11 cellular contexts compared by ENCODE assay signal in the genomic region with DNA sequence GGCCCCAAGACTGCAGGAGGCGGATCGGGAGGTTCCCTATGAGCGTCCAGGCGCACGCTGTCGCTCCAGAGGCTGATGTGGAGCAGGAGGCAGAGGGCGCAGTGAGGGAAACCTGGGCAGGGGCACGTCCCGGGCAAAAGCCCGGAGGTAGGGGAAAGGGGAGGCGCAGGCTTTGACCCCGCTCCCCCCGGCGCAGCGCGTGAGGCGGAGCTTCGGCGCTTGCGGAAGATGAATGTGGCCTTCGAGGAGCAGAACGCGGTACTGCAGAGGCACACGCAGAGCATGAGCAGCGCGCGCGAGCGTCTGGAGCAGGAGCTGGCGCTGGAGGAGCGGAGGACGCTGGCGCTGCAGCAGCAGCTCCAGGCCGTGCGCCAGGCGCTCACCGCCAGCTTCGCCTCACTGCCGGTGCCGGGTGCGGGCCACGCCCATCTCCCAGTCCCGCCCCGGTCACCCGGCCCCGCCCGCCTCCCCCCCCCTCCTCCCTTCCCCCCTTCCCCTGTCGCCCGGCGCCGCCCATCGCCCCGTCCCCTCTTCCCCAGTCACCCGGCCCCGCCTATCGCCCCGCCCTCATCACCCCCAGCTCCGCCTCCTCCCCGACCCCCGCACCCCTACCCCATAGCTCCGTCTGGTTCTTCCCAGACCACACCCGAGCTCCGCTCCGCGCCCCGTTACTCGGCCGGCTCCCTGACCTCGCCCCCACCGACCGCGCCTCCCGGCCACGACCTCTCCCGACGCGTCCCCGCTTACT. TPM values are rescaled to one million over a fixed set of nuclear protein-coding genes. Genes with fewer than 3 reads are reported as not detected.
DNase-seq lines count a peak whose midpoint lies in the region; ATAC-seq, FAIRE-seq and TF ChIP-seq lines count a peak whose summit lies in the region.
"Had no signal": no experiment of that assay in that cellular context is flagged by ENCODE, and none has a peak within 500 bp of the region (broad histone marks: within the 10 kb centered on the region; RNA-seq: fewer than 3 reads in every experiment).

No MANE protein-coding gene starts in this region.

- no peak for FAIRE-seq in GM12878 (lab: Jason Lieb, UNC)

- POLR2A ChIA-PET in BJ (lab: Charles Lee) (interaction anchor here (0.5 kb wide), 1 partner anchor 123 kb away, joined by 3 read pairs; the partner anchor contains the start of gene PIP5K1C), GM12878 (lab: Charles Lee) (no interaction called here)
- POLR2A ChIA-PET in activated CD4-positive, alpha-beta memory T cell treated with anti-CD3 and anti-CD28 coated beads, Interleukin-2, amount 10 ng/mL, durations not matched to agents 7 days and 5 days (lab: Charles Lee): no interaction called here

- H4K8ac ChIP-seq in trophoblast cell (ENCODE audit: low read depth, low read length): peak overlapping the region; percentile 25

- H3K36me3 ChIP-seq in BJ (ENCODE audit: control insufficient read depth, insufficient read depth, low read length) (peaks cover 5% of the 10 kb centered on the region), GM12878 (ENCODE audit: control insufficient read depth in 2 of 2, insufficient read depth in 2 of 2, low read length in 1 of 2) (no peaks in the 10 kb centered on the region; a peak in 2 of 4 replicates), left ventricle myocardium inferior (peaks cover 2% of the 10 kb centered on the region), trophoblast cell (ENCODE audit: control insufficient read depth in 1 of 2, insufficient read depth in 2 of 2, low read length in 2 of 2) (peaks cover 20 to 31% of the 10 kb centered on the region in 2 experiments)

- no peak for TF ChIP-seq EP300 in GM12878 (IDR thresholded peaks at IDR 0.05; ENCODE audit: borderline replicate concordance in 1 of 2, control insufficient read depth in 1 of 2, low read depth in 2 of 2, low read length in 2 of 2)

- H3K27me3 Mint-ChIP-seq in activated CD4-positive, alpha-beta memory T cell treated with anti-CD3 and anti-CD28 coated beads, Interleukin-2, amount 10 ng/mL, durations not matched to agents 7 days and 5 days: no peaks in the 10 kb centered on the region
- H3K27me3 Mint-ChIP-seq: CD4-positive, alpha-beta T cell; effector memory CD8-positive, alpha-beta T cell had no signal

- intact Hi-C loops in GM12878 (cut with micrococcal nuclease; ENCODE audit: unreplicated experiment) (no loop called here), left ventricle myocardium inferior (cut with micrococcal nuclease) (no loop called here)

- TF ChIP-seq RAD21 in GM12878 (IDR thresholded peaks at IDR 0.05; ENCODE audit: insufficient read depth, low read depth, low read length): no peak

- H3K27ac ChIP-seq in GM12878 (ENCODE audit: control insufficient read depth, insufficient read depth) (no peak overlapping the region), left ventricle myocardium inferior (replicated peaks) (peak overlapping the region; percentile 44), trophoblast cell (ENCODE audit: low read depth, low read length) (no peak overlapping the region)

- H2AFZ ChIP-seq in GM12878 (ENCODE audit: control insufficient read depth, low read depth, low read length) (no peak overlapping the region), trophoblast cell (ENCODE audit: insufficient read depth, low read length, poor library complexity) (no peak overlapping the region)

- DNase-seq in BJ (ENCODE audit: low read depth) (no peak), GM12878 (ENCODE audit: low read depth, low spot score) (no peak), left ventricle myocardium inferior (peak; percentile 62), trophoblast cell (no peak), RKO (ENCODE audit: low spot score) (no peak)
- DNase-seq in activated CD4-positive, alpha-beta memory T cell treated with anti-CD3 and anti-CD28 coated beads, Interleukin-2, amount 10 ng/mL, durations not matched to agents 7 days and 5 days: no peak
- DNase-seq: CD4-positive, alpha-beta T cell; effector memory CD8-positive, alpha-beta T cell had no signal

- no TSS peak for BruUV-seq in GM12878 (replicated peaks; lab: Mats Ljungman, UMichigan)

- ATAC-seq in GM12878 (no peak), HG02571 (IDR thresholded peaks at IDR 0.05; ENCODE audit: unreplicated experiment) (no peak), GM18870 (IDR thresholded peaks at IDR 0.05; ENCODE audit: unreplicated experiment) (no peak)
- ATAC-seq: effector memory CD8-positive, alpha-beta T cell had no signal

- H3K27me3 ChIP-seq in BJ (ENCODE audit: control insufficient read depth, insufficient read depth, low read length) (no peaks in the 10 kb centered on the region), GM12878 (replicated peaks in 1 of 2; ENCODE audit: control insufficient read depth in 2 of 2, insufficient read depth in 2 of 2, low read length in 1 of 2) (no peaks in the 10 kb centered on the region), left ventricle myocardium inferior (ENCODE audit: low read depth) (no peaks in the 10 kb centered on the region), trophoblast cell (ENCODE audit: insufficient read depth, low read length) (no peaks in the 10 kb centered on the region)

- peaks cover 13% of the 10 kb centered on the region for H3K36me3 Mint-ChIP-seq in activated CD4-positive, alpha-beta memory T cell treated with anti-CD3 and anti-CD28 coated beads, Interleukin-2, amount 10 ng/mL, durations not matched to agents 7 days and 5 days (ENCODE audit: low read depth)

- H2AK5ac ChIP-seq in trophoblast cell (ENCODE audit: low read length): no peak overlapping the region

- RAD21 ChIA-PET in GM12878 (lab: Charles Lee; ENCODE audit: unreplicated experiment): no interaction called here

- TF ChIP-seq CTCF in BJ (IDR thresholded peaks at IDR 0.05; ENCODE audit: insufficient read depth, low read depth, low read length) (no peak), GM12878 (IDR thresholded peaks at IDR 0.05 in 2 of 3, conservative IDR thresholded peaks at IDR 0.05 in 1 of 3; ENCODE audit: control insufficient read depth in 2 of 3, extremely low read depth in 1 of 3, insufficient read depth in 1 of 3, low read depth in 3 of 3, low read length in 3 of 3) (no peak), left ventricle myocardium inferior (IDR thresholded peaks at IDR 0.05; ENCODE audit: borderline replicate concordance) (no peak)

- H3K4me3 ChIP-seq in BJ (ENCODE audit: low read depth, low read length) (peak overlapping the region; percentile 27), GM12878 (no peak overlapping the region), left ventricle myocardium inferior (peak overlapping the region; percentile 62), trophoblast cell (ENCODE audit: low read depth, low read length) (peak overlapping the region; percentile 65)

- H2BK12ac ChIP-seq in trophoblast cell (ENCODE audit: low read length): no peak overlapping the region

- over 99% methylated on average over 25 of the region's 78 CpGs for WGBS in GM12878 (ENCODE audit: insufficient coverage, insufficient replicate concordance, low lambda C conversion rate, missing lambda C conversion rate)
- WGBS in trophoblast cell (ENCODE audit: extremely low coverage, insufficient coverage, insufficient read length): no CpG with 5 or more reads among the region's 78 CpGs

- no peak overlapping the region for H2BK120ac ChIP-seq in trophoblast cell (ENCODE audit: insufficient read depth, low read length, poor library complexity)

- H4K20me1 ChIP-seq in GM12878 (ENCODE audit: control insufficient read depth, insufficient read depth): no peaks in the 10 kb centered on the region

- peak; percentile 26; the same call in 1 of the 2 replicates for TF ChIP-seq POLR2A in GM12878 (IDR thresholded peaks at IDR 0.05; ENCODE audit: low read depth, low read length)

- in situ Hi-C loops in GM12878 (cut with MboI): no loop called here

- SMC1A ChIA-PET in GM12878 (lab: Charles Lee; ENCODE audit: uncharacterized antibody, unreplicated experiment): no interaction called here

- H4K91ac ChIP-seq in trophoblast cell (ENCODE audit: low read depth, low read length): no peak overlapping the region

- H4K12ac ChIP-seq in trophoblast cell (ENCODE audit: low read depth, low read length): no peak overlapping the region

- H3K4me1 Mint-ChIP-seq in activated CD4-positive, alpha-beta memory T cell treated with anti-CD3 and anti-CD28 coated beads, Interleukin-2, amount 10 ng/mL, durations not matched to agents 7 days and 5 days: peaks cover 8% of the 10 kb centered on the region

- H3K9me3 ChIP-seq in GM12878 (replicated peaks; ENCODE audit: control insufficient read depth, insufficient read depth, low read length) (no peaks in the 10 kb centered on the region), left ventricle myocardium inferior (replicated peaks) (no peaks in the 10 kb centered on the region), trophoblast cell (ENCODE audit: insufficient read depth, low read depth, low read length) (peaks cover 2% of the 10 kb centered on the region)

- CTCF ChIA-PET in BJ (lab: Yijun Ruan, JAX) (interaction anchor here (0.7 to 1.1 kb wide), 3 partner anchors 14 to 31 kb away, joined by 3 read pairs; no protein-coding TSS in a partner anchor), GM12878 (lab: Yijun Ruan, JAX) (no interaction called here)
- CTCF ChIA-PET in activated CD4-positive, alpha-beta memory T cell treated with anti-CD3 and anti-CD28 coated beads, Interleukin-2, amount 10 ng/mL, durations not matched to agents 7 days and 5 days (lab: Charles Lee): no interaction called here

- H2BK5ac ChIP-seq in trophoblast cell (ENCODE audit: low read depth, low read length, poor library complexity): no peak overlapping the region

- H3K79me2 ChIP-seq in GM12878 (ENCODE audit: control insufficient read depth, insufficient read depth, low read length): peaks cover 3% of the 10 kb centered on the region
- peaks cover 8% of the 10 kb centered on the region for H3K79me2 ChIP-seq in trophoblast cell (ENCODE audit: control insufficient read depth, insufficient read depth, low read length, poor library complexity)

- H3K23ac ChIP-seq in trophoblast cell (ENCODE audit: low read length): no peak overlapping the region

- H3K27ac Mint-ChIP-seq in activated CD4-positive, alpha-beta memory T cell treated with anti-CD3 and anti-CD28 coated beads, Interleukin-2, amount 10 ng/mL, durations not matched to agents 7 days and 5 days: no peak overlapping the region
- H3K27ac Mint-ChIP-seq: CD4-positive, alpha-beta T cell; effector memory CD8-positive, alpha-beta T cell had no signal

- no peak overlapping the region for H3K9ac ChIP-seq in GM12878 (ENCODE audit: control insufficient read depth, insufficient read depth, low read length)
- no peak overlapping the region for H3K9ac ChIP-seq in trophoblast cell (ENCODE audit: low read length)

- H3K4me3 Mint-ChIP-seq in activated CD4-positive, alpha-beta memory T cell treated with anti-CD3 and anti-CD28 coated beads, Interleukin-2, amount 10 ng/mL, durations not matched to agents 7 days and 5 days: no peak overlapping the region
- H3K4me3 Mint-ChIP-seq: CD4-positive, alpha-beta T cell; effector memory CD8-positive, alpha-beta T cell had no signal

- H3K4me2 ChIP-seq in GM12878 (ENCODE audit: control insufficient read depth, insufficient read depth) (no peak overlapping the region), trophoblast cell (ENCODE audit: low read length) (peak overlapping the region; percentile 74)

- H3K18ac ChIP-seq in trophoblast cell (ENCODE audit: low read length): peak overlapping the region; percentile 52

- peaks cover 13% of the 10 kb centered on the region for H3K79me1 ChIP-seq in trophoblast cell (ENCODE audit: low read length)

- H3K4me1 ChIP-seq in GM12878 (ENCODE audit: control insufficient read depth, insufficient read depth, low read length) (peaks cover 3% of the 10 kb centered on the region), left ventricle myocardium inferior (peaks cover 33% of the 10 kb centered on the region), trophoblast cell (ENCODE audit: control insufficient read depth in 1 of 2, insufficient read depth in 2 of 2, low read length in 2 of 2) (peaks cover 15 to 16% of the 10 kb centered on the region in 2 experiments)

- no peak overlapping the region for H3K14ac ChIP-seq in trophoblast cell (ENCODE audit: low read length)

- H3K4ac ChIP-seq in trophoblast cell (ENCODE audit: low read depth, low read length): no peak overlapping the region

- no peaks in the 10 kb centered on the region for H3K9me3 Mint-ChIP-seq in activated CD4-positive, alpha-beta memory T cell treated with anti-CD3 and anti-CD28 coated beads, Interleukin-2, amount 10 ng/mL, durations not matched to agents 7 days and 5 days
- H3K9me3 Mint-ChIP-seq: CD4-positive, alpha-beta T cell; effector memory CD8-positive, alpha-beta T cell had no signal

RNA-seq across cellular contexts. Expression of gene HMG20B, which starts 4.1 kb away (rescaled TPM):
- polyA plus RNA-seq in BJ (2011; rRNA removed) (39.7 and 54.2 TPM in 2 replicates), GM12878 (2011; rRNA removed) (22.7 and 30.4 TPM in 2 replicates), GM12878 (2014; fragmentation: Illumina TruSeq; extraction: Trizol) (7.8 and 12.9 TPM in 2 replicates), GM12878 (2014; fragmentation: Nextera tagmentation; extraction: Ambion mirVana) (1 to 10 TPM in 1 of 2 experiments, under 1 TPM in 1; 0.37 to 1.8 TPM), GM12878 (2014; rRNA removed) (92.7 and 104 TPM in 2 replicates), GM12878 (2016; fragmentation: Nextera tagmentation; extraction: Ambion mirVana) (10 to 100 TPM; 63.6 to 69.1 TPM)
- polyA minus RNA-seq in BJ (2011; rRNA and poly(A)+ RNA removed): 10.2 and 14.9 TPM in 2 replicates
- total RNA-seq in GM12878 (2013; cell fraction: nucleolus; rRNA removed): 16.4 and 20.5 TPM in 2 replicates
- total RNA-seq in GM12878 (2014; rRNA removed) (62.9 and 68.5 TPM in 2 replicates), GM12878 (2014; rRNA removed; fragmentation: Illumina TruSeq; extraction: Trizol) (21.8 and 22.5 TPM in 2 replicates), GM12878 (2021) (80.9 and 86.4 TPM in 2 replicates), left ventricle myocardium inferior (34.8 TPM)
- 20.6 TPM for polyA plus RNA-seq in GM12878 (2011; ENCODE audit: low read depth)
- polyA plus RNA-seq in GM12878 (2011; cell fraction: cytosol; rRNA removed): 33.5 and 57.7 TPM in 2 replicates
- 106 and 137 TPM in 2 replicates for polyA plus RNA-seq in GM12878 (2011; cell fraction: nucleus; rRNA removed)
- 52.1 and 53.5 TPM in 2 replicates for polyA plus RNA-seq in GM12878 (2012)
- polyA minus RNA-seq in GM12878 (2011; rRNA and poly(A)+ RNA removed): 4.9 and 10.6 TPM in 2 replicates
- 21.8 and 28.1 TPM in 2 replicates for polyA minus RNA-seq in GM12878 (2011; cell fraction: cytosol; rRNA and poly(A)+ RNA removed)
- 8.1 and 14.1 TPM in 2 replicates for polyA minus RNA-seq in GM12878 (2011; cell fraction: nucleus; rRNA and poly(A)+ RNA removed)
- 165 and 170 TPM in 2 replicates for polyA plus RNA-seq in trophoblast cell (2013)
- 10 to 100 TPM; 52.9 to 53.4 TPM for total RNA-seq in activated CD4-positive, alpha-beta memory T cell treated with anti-CD3 and anti-CD28 coated beads, Interleukin-2, amount 10 ng/mL, durations not matched to agents 7 days and 5 days

RNA-seq across cellular contexts. Expression of gene GIPC3, which starts 8.4 kb away (rescaled TPM):
- 0.36 and 0.63 TPM in 2 replicates for polyA plus RNA-seq in BJ (2011; rRNA removed)
- 0.47 and 0.72 TPM in 2 replicates for polyA minus RNA-seq in BJ (2011; rRNA and poly(A)+ RNA removed)
- total RNA-seq in GM12878 (2013; cell fraction: nucleolus; rRNA removed): not detected in 2 replicates
- not detected in 2 replicates for total RNA-seq in GM12878 (2014; rRNA removed)
- total RNA-seq in GM12878 (2014; rRNA removed; fragmentation: Illumina TruSeq; extraction: Trizol): not detected in 2 replicates
- total RNA-seq in GM12878 (2021): not detected in 2 replicates
- 0.07 TPM for polyA plus RNA-seq in GM12878 (2011; ENCODE audit: low read depth)
- not detected in 2 replicates for polyA plus RNA-seq in GM12878 (2011; rRNA removed)
- polyA plus RNA-seq in GM12878 (2011; cell fraction: cytosol; rRNA removed): not detected in 2 replicates
- not detected in 2 replicates for polyA plus RNA-seq in GM12878 (2011; cell fraction: nucleus; rRNA removed)
- polyA plus RNA-seq in GM12878 (2012): 0.08 and 0.13 TPM in 2 replicates
- polyA plus RNA-seq in GM12878 (2014; fragmentation: Illumina TruSeq; extraction: Trizol): not detected in 2 replicates
- not detected for polyA plus RNA-seq in GM12878 (2014; fragmentation: Nextera tagmentation; extraction: Ambion mirVana)
- polyA plus RNA-seq in GM12878 (2014; rRNA removed): not detected in 2 replicates
- polyA plus RNA-seq in GM12878 (2016; fragmentation: Nextera tagmentation; extraction: Ambion mirVana): not detected
- polyA minus RNA-seq in GM12878 (2011; rRNA and poly(A)+ RNA removed): not detected in 2 replicates
- not detected in 2 replicates for polyA minus RNA-seq in GM12878 (2011; cell fraction: cytosol; rRNA and poly(A)+ RNA removed)
- not detected in 2 replicates for polyA minus RNA-seq in GM12878 (2011; cell fraction: nucleus; rRNA and poly(A)+ RNA removed)
- total RNA-seq in left ventricle myocardium inferior: 1.6 TPM
- polyA plus RNA-seq in trophoblast cell (2013): 0.68 and 0.89 TPM in 2 replicates
- under 1 TPM; 0.15 to 0.20 TPM for total RNA-seq in activated CD4-positive, alpha-beta memory T cell treated with anti-CD3 and anti-CD28 coated beads, Interleukin-2, amount 10 ng/mL, durations not matched to agents 7 days and 5 days
- total RNA-seq: M059J had no signal

RNA-seq across cellular contexts. Expression of gene MFSD12, which starts 19.5 kb away (rescaled TPM):
- polyA plus RNA-seq in BJ (2011; rRNA removed): 35.0 and 54.7 TPM in 2 replicates
- polyA minus RNA-seq in BJ (2011; rRNA and poly(A)+ RNA removed): 41.3 and 58.2 TPM in 2 replicates
- total RNA-seq in GM12878 (2013; cell fraction: nucleolus; rRNA removed): 108 and 117 TPM in 2 replicates
- 49.1 and 50.5 TPM in 2 replicates for total RNA-seq in GM12878 (2014; rRNA removed)
- 14.2 and 15.3 TPM in 2 replicates for total RNA-seq in GM12878 (2014; rRNA removed; fragmentation: Illumina TruSeq; extraction: Trizol)
- 56.3 and 65.9 TPM in 2 replicates for total RNA-seq in GM12878 (2021)
- polyA plus RNA-seq in GM12878 (2011; ENCODE audit: low read depth): 6.7 TPM
- 8.4 and 18.2 TPM in 2 replicates for polyA plus RNA-seq in GM12878 (2011; rRNA removed)
- polyA plus RNA-seq in GM12878 (2011; cell fraction: cytosol; rRNA removed): 24.8 and 37.2 TPM in 2 replicates
- 98.5 and 132 TPM in 2 replicates for polyA plus RNA-seq in GM12878 (2011; cell fraction: nucleus; rRNA removed)
- polyA plus RNA-seq in GM12878 (2012): 28.8 and 29.4 TPM in 2 replicates
- polyA plus RNA-seq in GM12878 (2014; fragmentation: Illumina TruSeq; extraction: Trizol): 6.6 and 13.8 TPM in 2 replicates
- polyA plus RNA-seq in GM12878 (2014; fragmentation: Nextera tagmentation; extraction: Ambion mirVana): 1 to 10 TPM in 1 of 2 experiments, under 1 TPM in 1; 0.58 to 1.9 TPM
- 53.8 and 71.4 TPM in 2 replicates for polyA plus RNA-seq in GM12878 (2014; rRNA removed)
- 10 to 100 TPM in 1 of 2 experiments, 1 to 10 TPM in 1; 7.3 to 25.0 TPM for polyA plus RNA-seq in GM12878 (2016; fragmentation: Nextera tagmentation; extraction: Ambion mirVana)
- polyA minus RNA-seq in GM12878 (2011; rRNA and poly(A)+ RNA removed): 15.9 and 23.6 TPM in 2 replicates
- polyA minus RNA-seq in GM12878 (2011; cell fraction: cytosol; rRNA and poly(A)+ RNA removed): 25.9 and 34.3 TPM in 2 replicates
- polyA minus RNA-seq in GM12878 (2011; cell fraction: nucleus; rRNA and poly(A)+ RNA removed): 17.0 and 35.6 TPM in 2 replicates
- 23.5 TPM for total RNA-seq in left ventricle myocardium inferior
- polyA plus RNA-seq in trophoblast cell (2013): 264 and 290 TPM in 2 replicates
- 10 to 100 TPM; 51.4 to 55.1 TPM for total RNA-seq in activated CD4-positive, alpha-beta memory T cell treated with anti-CD3 and anti-CD28 coated beads, Interleukin-2, amount 10 ng/mL, durations not matched to agents 7 days and 5 days

RNA-seq across cellular contexts. Expression of gene TBXA2R, which starts 29.8 kb away (rescaled TPM):
- polyA plus RNA-seq in BJ (2011; rRNA removed) (0.54 and 1.2 TPM in 2 replicates), GM12878 (2011; rRNA removed) (0.03 TPM in 1 of 2 replicates, not detected in the other), GM12878 (2014; fragmentation: Illumina TruSeq; extraction: Trizol) (0.03 TPM in 1 of 2 replicates, not detected in the other), GM12878 (2014; fragmentation: Nextera tagmentation; extraction: Ambion mirVana) (not detected), GM12878 (2014; rRNA removed) (0.10 TPM in 1 of 2 replicates, not detected in the other), GM12878 (2016; fragmentation: Nextera tagmentation; extraction: Ambion mirVana) (not detected)
- polyA minus RNA-seq in BJ (2011; rRNA and poly(A)+ RNA removed): 0.62 and 1.00 TPM in 2 replicates
- 0.34 and 1.2 TPM in 2 replicates for total RNA-seq in GM12878 (2013; cell fraction: nucleolus; rRNA removed)
- total RNA-seq in GM12878 (2014; rRNA removed) (not detected in 2 replicates), GM12878 (2014; rRNA removed; fragmentation: Illumina TruSeq; extraction: Trizol) (not detected in 2 replicates), GM12878 (2021) (not detected in 2 replicates), left ventricle myocardium inferior (2.3 TPM)
- polyA plus RNA-seq in GM12878 (2011; ENCODE audit: low read depth): not detected
- polyA plus RNA-seq in GM12878 (2011; cell fraction: cytosol; rRNA removed): 0.05 and 0.06 TPM in 2 replicates
- 0.12 and 0.13 TPM in 2 replicates for polyA plus RNA-seq in GM12878 (2011; cell fraction: nucleus; rRNA removed)
- 0.10 and 0.14 TPM in 2 replicates for polyA plus RNA-seq in GM12878 (2012)
- not detected in 2 replicates for polyA minus RNA-seq in GM12878 (2011; rRNA and poly(A)+ RNA removed)
- polyA minus RNA-seq in GM12878 (2011; cell fraction: cytosol; rRNA and poly(A)+ RNA removed): not detected in 2 replicates
- polyA minus RNA-seq in GM12878 (2011; cell fraction: nucleus; rRNA and poly(A)+ RNA removed): not detected in 2 replicates
- polyA plus RNA-seq in trophoblast cell (2013): 0.59 and 0.71 TPM in 2 replicates
- total RNA-seq in activated CD4-positive, alpha-beta memory T cell treated with anti-CD3 and anti-CD28 coated beads, Interleukin-2, amount 10 ng/mL, durations not matched to agents 7 days and 5 days: under 1 TPM; 0.20 to 0.23 TPM

RNA-seq across cellular contexts. Expression of gene TEKTIP1, which starts 37.9 kb away (rescaled TPM):
- polyA plus RNA-seq in BJ (2011; rRNA removed) (not detected in 2 replicates), GM12878 (2011; rRNA removed) (0.18 TPM in 1 of 2 replicates, not detected in the other), GM12878 (2014; fragmentation: Illumina TruSeq; extraction: Trizol) (not detected in 2 replicates), GM12878 (2014; fragmentation: Nextera tagmentation; extraction: Ambion mirVana) (not detected), GM12878 (2014; rRNA removed) (0.69 and 1.1 TPM in 2 replicates), GM12878 (2016; fragmentation: Nextera tagmentation; extraction: Ambion mirVana) (under 1 TPM; 0.45 to 0.60 TPM)
- not detected in 2 replicates for polyA minus RNA-seq in BJ (2011; rRNA and poly(A)+ RNA removed)
- not detected in 2 replicates for total RNA-seq in GM12878 (2013; cell fraction: nucleolus; rRNA removed)
- total RNA-seq in GM12878 (2014; rRNA removed) (not detected in 2 replicates), GM12878 (2014; rRNA removed; fragmentation: Illumina TruSeq; extraction: Trizol) (not detected in 2 replicates), GM12878 (2021) (1.7 and 2.6 TPM in 2 replicates), left ventricle myocardium inferior (not detected)
- not detected for polyA plus RNA-seq in GM12878 (2011; ENCODE audit: low read depth)
- 0.10 and 0.25 TPM in 2 replicates for polyA plus RNA-seq in GM12878 (2011; cell fraction: cytosol; rRNA removed)
- 5.2 and 5.7 TPM in 2 replicates for polyA plus RNA-seq in GM12878 (2011; cell fraction: nucleus; rRNA removed)
- polyA plus RNA-seq in GM12878 (2012): 0.62 and 1.1 TPM in 2 replicates
- polyA minus RNA-seq in GM12878 (2011; rRNA and poly(A)+ RNA removed): not detected in 2 replicates
- polyA minus RNA-seq in GM12878 (2011; cell fraction: cytosol; rRNA and poly(A)+ RNA removed): not detected in 2 replicates
- 0.77 TPM in 1 of 2 replicates, not detected in the other for polyA minus RNA-seq in GM12878 (2011; cell fraction: nucleus; rRNA and poly(A)+ RNA removed)
- polyA plus RNA-seq in trophoblast cell (2013): 0.21 TPM in 1 of 2 replicates, not detected in the other
- 1 to 10 TPM; 4.3 to 6.6 TPM for total RNA-seq in activated CD4-positive, alpha-beta memory T cell treated with anti-CD3 and anti-CD28 coated beads, Interleukin-2, amount 10 ng/mL, durations not matched to agents 7 days and 5 days
- total RNA-seq: M059J had no signal
